In genomic region chr17:40516581-40517285, GRCh38 we compare ENCODE assay signal across 8 cellular contexts.
DNase-seq lines count a peak whose midpoint lies in the region; ATAC-seq and TF ChIP-seq lines count a peak whose summit lies in the region.

No MANE protein-coding gene starts in this region.

- ATAC-seq in GM18505 (IDR thresholded peaks at IDR 0.05; ENCODE audit: unreplicated experiment) (peak; percentile 47), GM19324 (IDR thresholded peaks at IDR 0.05; ENCODE audit: low FRiP score, unreplicated experiment) (no peak), GM21717 (IDR thresholded peaks at IDR 0.05; ENCODE audit: unreplicated experiment) (no peak)
- ATAC-seq in stimulated activated memory B cell treated with anti-CD40 and anti-IgM and Interleukin-4, amounts not matched to agents 10 μg/mL and 1 μg/mL and 100 μg/mL, for 72 hours: peak; percentile 89

- H3K36me3 Mint-ChIP-seq in stimulated activated memory B cell treated with anti-CD40 and anti-IgM and Interleukin-4, amounts not matched to agents 10 μg/mL and 1 μg/mL and 100 μg/mL, for 72 hours: no peaks in the 10 kb centered on the region

- peak overlapping the region; percentile 14 for H3K4me3 Mint-ChIP-seq in stimulated activated memory B cell treated with anti-CD40 and anti-IgM and Interleukin-4, amounts not matched to agents 10 μg/mL and 1 μg/mL and 100 μg/mL, for 72 hours

- peaks cover 46% of the 10 kb centered on the region for H3K4me1 ChIP-seq in KMS-11 (ENCODE audit: low read depth, poor library complexity, severe bottlenecking)

- H3K4me3 ChIP-seq in KMS-11 (IDR thresholded peaks at IDR 0.05; ENCODE audit: insufficient read depth, low read depth, low read length) (no peak overlapping the region), fibroblast of mammary gland (ENCODE audit: control insufficient read depth, low read depth, low read length) (no peak overlapping the region)

- no peak overlapping the region for H3K27ac Mint-ChIP-seq in stimulated activated memory B cell treated with anti-CD40 and anti-IgM and Interleukin-4, amounts not matched to agents 10 μg/mL and 1 μg/mL and 100 μg/mL, for 72 hours

- DNase-seq in activated CD4-positive, alpha-beta T cell treated with anti-CD3 and anti-CD28 coated beads for 4 hours: peak; percentile 58 to 61
- DNase-seq in fibroblast of mammary gland (ENCODE audit: low read depth) (peak; percentile 29), NCI-H2081 (lab: John Stamatoyannopoulos, UW) (no peak)

- no peaks in the 10 kb centered on the region for H3K79me2 ChIP-seq in KMS-11 (ENCODE audit: insufficient read depth, low read depth)

- no peaks in the 10 kb centered on the region for H3K36me3 ChIP-seq in KMS-11 (ENCODE audit: insufficient read depth)

- peak overlapping the region; percentile 57 for H3K27ac ChIP-seq in KMS-11

- H2AFZ ChIP-seq in KMS-11 (ENCODE audit: low read depth): peak overlapping the region; percentile 54

- no peaks in the 10 kb centered on the region for H3K9me3 Mint-ChIP-seq in stimulated activated memory B cell treated with anti-CD40 and anti-IgM and Interleukin-4, amounts not matched to agents 10 μg/mL and 1 μg/mL and 100 μg/mL, for 72 hours

- no peaks in the 10 kb centered on the region for H3K27me3 ChIP-seq in KMS-11 (ENCODE audit: insufficient read depth, low read depth)

- no peaks in the 10 kb centered on the region for H4K20me1 ChIP-seq in KMS-11 (ENCODE audit: insufficient read depth)

- H3K4me2 ChIP-seq in KMS-11: peak overlapping the region; percentile 97

- H3K9ac ChIP-seq in KMS-11: peak overlapping the region; percentile 30; the same call in 1 of the 2 replicates

- H3K27me3 Mint-ChIP-seq in stimulated activated memory B cell treated with anti-CD40 and anti-IgM and Interleukin-4, amounts not matched to agents 10 μg/mL and 1 μg/mL and 100 μg/mL, for 72 hours: peaks cover 20% of the 10 kb centered on the region

- TF ChIP-seq CTCF in KMS-11 (conservative IDR thresholded peaks at IDR 0.05; ENCODE audit: low read depth, low read length): no peak
- no peak for TF ChIP-seq CTCF in fibroblast of mammary gland (conservative IDR thresholded peaks at IDR 0.05; ENCODE audit: control insufficient read depth, insufficient read depth, low read depth, low read length)

- no peak for TF ChIP-seq POLR2A in GM18505 (IDR thresholded peaks at IDR 0.05; ENCODE audit: borderline replicate concordance, extremely low read depth, insufficient read depth, insufficient read length)

- H3K4me1 Mint-ChIP-seq in stimulated activated memory B cell treated with anti-CD40 and anti-IgM and Interleukin-4, amounts not matched to agents 10 μg/mL and 1 μg/mL and 100 μg/mL, for 72 hours: peaks cover 56% of the 10 kb centered on the region

Comparison
In these comparisons a context has a peak if more than half of its experiments do, and no peak if none do; other contexts are left out.
1. ATAC-seq: peak in GM18505 (single experiment) and stimulated activated memory B cell treated with anti-CD40 and anti-IgM and Interleukin-4, amounts not matched to agents 10 μg/mL and 1 μg/mL and 100 μg/mL, for 72 hours (single experiment); none in GM19324 (single experiment) and GM21717 (single experiment).
2. DNase-seq: peak in activated CD4-positive, alpha-beta T cell treated with anti-CD3 and anti-CD28 coated beads for 4 hours (2 of 2) and fibroblast of mammary gland (single experiment); none in NCI-H2081 (0 of 2).